33 cellular contexts compared by ENCODE assay signal in the genomic region with DNA sequence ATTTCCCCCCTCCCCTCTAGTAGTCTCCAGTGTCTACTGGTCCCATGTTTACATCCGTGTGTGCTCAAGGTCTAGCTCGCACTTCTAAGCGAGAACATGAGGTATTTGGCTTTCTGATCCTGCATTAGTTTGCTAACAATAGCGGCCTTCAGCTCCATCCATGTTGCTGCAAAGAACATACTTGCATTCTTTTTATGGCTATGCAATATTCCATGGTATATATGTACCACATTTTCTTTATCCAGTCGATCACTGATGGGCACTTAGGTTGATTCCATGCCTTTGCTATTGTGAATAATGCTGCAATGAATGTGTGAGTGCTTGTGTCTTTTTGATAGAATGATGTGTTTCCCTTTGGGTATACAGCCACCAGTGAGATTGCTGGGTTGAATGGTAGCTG.
"Had no signal": no experiment of that assay in that cellular context is flagged by ENCODE, and none has a peak within 500 bp of the region (broad histone marks: within the 10 kb centered on the region; RNA-seq: fewer than 3 reads in every experiment).

No MANE protein-coding gene starts in this region.

- H3K27me3 Mint-ChIP-seq: activated B cell treated with CpG ODN at 0.5 μM for 24 hours; activated CD8-positive, alpha-beta T cell treated with anti-CD3 and anti-CD28 coated beads for 36 hours; activated naive CD8-positive, alpha-beta T cell treated with anti-CD3 and anti-CD28 coated beads, Interleukin-2, amount 10 ng/mL, durations not matched to agents 7 days and 5 days; activated T-helper 17 cell treated with anti-CD3 and anti-CD28 coated beads, Interleukin-2, amount 50 U/mL, for 72 hours; T-helper 17 cell had no signal

- H3K9me3 Mint-ChIP-seq: activated B cell treated with CpG ODN at 0.5 μM for 24 hours; activated CD8-positive, alpha-beta T cell treated with anti-CD3 and anti-CD28 coated beads for 36 hours; activated naive CD8-positive, alpha-beta T cell treated with anti-CD3 and anti-CD28 coated beads, Interleukin-2, amount 10 ng/mL, durations not matched to agents 7 days and 5 days; activated T-cell treated with anti-CD3 and anti-CD28 coated beads, Interleukin-2, amount 50 U/mL, for 4 hours; activated T-helper 17 cell treated with anti-CD3 and anti-CD28 coated beads, Interleukin-2, amount 50 U/mL, for 72 hours; brain; T-helper 2 cell treated with Interferon-gamma antibody and Interleukin-4, amounts not matched to agents 5 μg/mL and 100 μg/mL, for 36 hours had no signal

- H3K9me3 ChIP-seq: ascending aorta, breast epithelium, colonic mucosa, esophagus squamous epithelium, gastroesophageal sphincter, heart right ventricle had no signal

- H3K27me3 ChIP-seq: ascending aorta, breast epithelium, cardiac muscle cell, colonic mucosa, esophagus squamous epithelium, gastroesophageal sphincter, heart right ventricle had no signal

- H3K27ac Mint-ChIP-seq: activated B cell treated with CpG ODN at 0.5 μM for 24 hours; activated CD8-positive, alpha-beta T cell treated with anti-CD3 and anti-CD28 coated beads for 36 hours; activated naive CD8-positive, alpha-beta T cell treated with anti-CD3 and anti-CD28 coated beads, Interleukin-2, amount 10 ng/mL, durations not matched to agents 7 days and 5 days; activated T-helper 17 cell treated with anti-CD3 and anti-CD28 coated beads, Interleukin-2, amount 50 U/mL, for 72 hours; brain; T-helper 17 cell; T-helper 2 cell treated with Interferon-gamma antibody and Interleukin-4, amounts not matched to agents 5 μg/mL and 100 μg/mL, for 36 hours had no signal

- DNase-seq: activated B cell treated with CpG ODN at 0.5 μM for 24 hours; activated CD4-positive, alpha-beta T cell treated with anti-CD3 and anti-CD28 coated beads for 48 hours; activated CD4-positive, alpha-beta T cell treated with anti-CD3 and anti-CD28 coated beads, Interleukin-2, amount 50 U/mL, for 1 hour; activated CD4-positive, alpha-beta T cell treated with anti-CD3 and anti-CD28 coated beads, Interleukin-2, amount 50 U/mL, for 48 hours; activated CD8-positive, alpha-beta memory T cell treated with anti-CD3 and anti-CD28 coated beads for 24 hours; activated CD8-positive, alpha-beta T cell treated with anti-CD3 and anti-CD28 coated beads for 36 hours; activated effector memory CD4-positive, alpha-beta T cell treated with Interleukin-2 at 50 U/mL for 16 hours; activated gamma-delta T cell treated with Interleukin-2 at 50 U/mL for 16 hours; activated naive CD4-positive, alpha-beta T cell treated with anti-CD3 and anti-CD28 coated beads, Interleukin-2, amount 50 U/mL, for 16 hours; activated naive CD4-positive, alpha-beta T cell treated with Interleukin-2 at 50 U/mL for 16 hours; activated naive CD8-positive, alpha-beta T cell treated with anti-CD3 and anti-CD28 coated beads, Interleukin-2, amount 10 ng/mL, durations not matched to agents 7 days and 5 days; activated T-cell treated with anti-CD3 and anti-CD28 coated beads, Interleukin-2, amount 50 U/mL, for 4 hours; central memory CD4-positive, alpha-beta T cell; cerebellar nuclear complex; colonic mucosa; effector CD8-positive, alpha-beta T cell; esophagus squamous epithelium; foreskin melanocyte; heart right ventricle; T-helper 17 cell; T1000; WERI-Rb-1 had no signal

- H3K4me3 ChIP-seq: ascending aorta, breast epithelium, cardiac muscle cell, colonic mucosa, esophagus squamous epithelium, gastroesophageal sphincter, heart right ventricle had no signal

- ATAC-seq: activated CD4-positive, CD25-positive, alpha-beta regulatory T cell treated with anti-CD3 and anti-CD28 coated beads, Interleukin-2, amount 50 U/mL, for 24 hours; activated CD8-positive, alpha-beta T cell treated with anti-CD3 and anti-CD28 coated beads for 36 hours; activated T-cell treated with anti-CD3 and anti-CD28 coated beads, Interleukin-2, amount 50 U/mL, for 4 hours; activated T-helper 17 cell treated with anti-CD3 and anti-CD28 coated beads, Interleukin-2, amount 50 U/mL, for 72 hours; gastroesophageal sphincter; heart right ventricle; T-helper 17 cell had no signal

- H3K27ac ChIP-seq: ascending aorta, breast epithelium, cardiac muscle cell, colonic mucosa, epithelial cell of prostate, esophagus squamous epithelium, gastroesophageal sphincter, WERI-Rb-1 had no signal

- H3K4me1 ChIP-seq: ascending aorta, breast epithelium, colonic mucosa, esophagus squamous epithelium, gastroesophageal sphincter had no signal

- H3K4me3 Mint-ChIP-seq: activated B cell treated with CpG ODN at 0.5 μM for 24 hours; activated CD8-positive, alpha-beta T cell treated with anti-CD3 and anti-CD28 coated beads for 36 hours; activated naive CD8-positive, alpha-beta T cell treated with anti-CD3 and anti-CD28 coated beads, Interleukin-2, amount 10 ng/mL, durations not matched to agents 7 days and 5 days; activated T-cell treated with anti-CD3 and anti-CD28 coated beads, Interleukin-2, amount 50 U/mL, for 4 hours; activated T-helper 17 cell treated with anti-CD3 and anti-CD28 coated beads, Interleukin-2, amount 50 U/mL, for 72 hours; brain; T-helper 17 cell; T-helper 2 cell treated with Interferon-gamma antibody and Interleukin-4, amounts not matched to agents 5 μg/mL and 100 μg/mL, for 36 hours had no signal

- H3K36me3 ChIP-seq: ascending aorta, breast epithelium, cardiac muscle cell, colonic mucosa, WERI-Rb-1 had no signal

- FAIRE-seq: endometrium, endothelial cell of umbilical vein had no signal

- H3K4me1 Mint-ChIP-seq: activated B cell treated with CpG ODN at 0.5 μM for 24 hours, brain had no signal
